20 cellular contexts compared by ENCODE assay signal in genomic region chr21:17789085-17789484, GRCh38. TPM values are rescaled to one million over a fixed set of nuclear protein-coding genes. Genes with fewer than 3 reads are reported as not detected.
DNase-seq lines count a peak whose midpoint lies in the region; ATAC-seq and TF ChIP-seq lines count a peak whose summit lies in the region.
"Had no signal": no experiment of that assay in that cellular context is flagged by ENCODE, and none has a peak within 500 bp of the region (broad histone marks: within the 10 kb centered on the region; RNA-seq: fewer than 3 reads in every experiment).

No MANE protein-coding gene starts in this region.

- no peak for TF ChIP-seq POLR2A in breast epithelium (IDR thresholded peaks at IDR 0.05)

- H3K9ac ChIP-seq in KMS-11 = peak overlapping the region; percentile 31; the same call in 1 of the 2 replicates

- no peak overlapping the region for H3K4me3 ChIP-seq in KMS-11 (IDR thresholded peaks at IDR 0.05; ENCODE audit: insufficient read depth, low read depth, low read length)
- H3K4me3 ChIP-seq in breast epithelium = no peak overlapping the region
- no peak overlapping the region for H3K4me3 ChIP-seq in dorsolateral prefrontal cortex
- H3K4me3 ChIP-seq: A549, left ventricle myocardium inferior, thyroid gland had no signal

- no peak for TF ChIP-seq CTCF in KMS-11 (conservative IDR thresholded peaks at IDR 0.05; ENCODE audit: low read depth, low read length)
- TF ChIP-seq CTCF in breast epithelium (IDR thresholded peaks at IDR 0.05) = no peak
- no peak for TF ChIP-seq CTCF in dorsolateral prefrontal cortex (IDR thresholded peaks at IDR 0.05 in 54 of 56, conservative IDR thresholded peaks at IDR 0.05 in 2 of 56; ENCODE audit: low read depth in 1 of 56, partially characterized antibody in 56 of 56)

- H4K20me1 ChIP-seq in KMS-11 (ENCODE audit: insufficient read depth) = no peaks in the 10 kb centered on the region

- H3K9me3 Mint-ChIP-seq in activated CD8-positive, alpha-beta memory T cell treated with anti-CD3 and anti-CD28 coated beads, Interleukin-2, amount 10 ng/mL, durations not matched to agents 7 days and 5 days (ENCODE audit: low read depth) = no peaks in the 10 kb centered on the region
- H3K9me3 Mint-ChIP-seq in activated CD8-positive, alpha-beta T cell treated with anti-CD3 and anti-CD28 coated beads, Interleukin-2, amount 10 ng/mL, durations not matched to agents 7 days and 5 days (ENCODE audit: insufficient read depth) = peaks cover 4% of the 10 kb centered on the region
- peaks cover 6% of the 10 kb centered on the region for H3K9me3 Mint-ChIP-seq in natural killer cell treated with Interleukin-12 subunit alpha and Interleukin-12 subunit beta and Interleukin-15 and Interleukin-18, amount 100 ng/mL, for 72 hours

- H3K36me3 ChIP-seq in KMS-11 (ENCODE audit: insufficient read depth) (no peaks in the 10 kb centered on the region), breast epithelium (no peaks in the 10 kb centered on the region)

- H3K4me1 ChIP-seq in KMS-11 (ENCODE audit: low read depth, poor library complexity, severe bottlenecking) = peaks cover 98% of the 10 kb centered on the region
- no peaks in the 10 kb centered on the region for H3K4me1 ChIP-seq in breast epithelium
- H3K4me1 ChIP-seq: A549, thyroid gland had no signal

- no peak overlapping the region for H2AFZ ChIP-seq in KMS-11 (ENCODE audit: low read depth)

- peaks cover 64% of the 10 kb centered on the region for H3K36me3 Mint-ChIP-seq in activated CD8-positive, alpha-beta memory T cell treated with anti-CD3 and anti-CD28 coated beads, Interleukin-2, amount 10 ng/mL, durations not matched to agents 7 days and 5 days
- H3K36me3 Mint-ChIP-seq in activated CD8-positive, alpha-beta T cell treated with anti-CD3 and anti-CD28 coated beads, Interleukin-2, amount 10 ng/mL, durations not matched to agents 7 days and 5 days (ENCODE audit: low read depth) = peaks cover 77% of the 10 kb centered on the region
- peaks cover 38% of the 10 kb centered on the region for H3K36me3 Mint-ChIP-seq in natural killer cell treated with Interleukin-12 subunit alpha and Interleukin-12 subunit beta and Interleukin-15 and Interleukin-18, amount 100 ng/mL, for 72 hours

- H3K27me3 Mint-ChIP-seq in activated CD8-positive, alpha-beta memory T cell treated with anti-CD3 and anti-CD28 coated beads, Interleukin-2, amount 10 ng/mL, durations not matched to agents 7 days and 5 days = no peaks in the 10 kb centered on the region
- no peaks in the 10 kb centered on the region for H3K27me3 Mint-ChIP-seq in activated CD8-positive, alpha-beta T cell treated with anti-CD3 and anti-CD28 coated beads, Interleukin-2, amount 10 ng/mL, durations not matched to agents 7 days and 5 days (ENCODE audit: low read depth)
- no peaks in the 10 kb centered on the region for H3K27me3 Mint-ChIP-seq in natural killer cell treated with Interleukin-12 subunit alpha and Interleukin-12 subunit beta and Interleukin-15 and Interleukin-18, amount 100 ng/mL, for 72 hours

- peak overlapping the region; percentile 72 for H3K4me3 Mint-ChIP-seq in activated CD8-positive, alpha-beta memory T cell treated with anti-CD3 and anti-CD28 coated beads, Interleukin-2, amount 10 ng/mL, durations not matched to agents 7 days and 5 days
- peak overlapping the region; percentile 51 for H3K4me3 Mint-ChIP-seq in activated CD8-positive, alpha-beta T cell treated with anti-CD3 and anti-CD28 coated beads, Interleukin-2, amount 10 ng/mL, durations not matched to agents 7 days and 5 days
- H3K4me3 Mint-ChIP-seq in natural killer cell treated with Interleukin-12 subunit alpha and Interleukin-12 subunit beta and Interleukin-15 and Interleukin-18, amount 100 ng/mL, for 72 hours = peak overlapping the region; percentile 87

- H3K27ac ChIP-seq in KMS-11 (peak overlapping the region; percentile 53), breast epithelium (no peak overlapping the region), dorsolateral prefrontal cortex (no peak overlapping the region)
- H3K27ac ChIP-seq: A549, C4-2B, left ventricle myocardium inferior, neutrophil, thyroid gland had no signal

- H3K4me2 ChIP-seq in KMS-11 = peak overlapping the region; percentile 52
- H3K4me2 ChIP-seq: A549 had no signal

- POLR2A ChIA-PET in activated CD8-positive, alpha-beta T cell treated with anti-CD3 and anti-CD28 coated beads, Interleukin-2, amount 10 ng/mL, durations not matched to agents 7 days and 5 days (lab: Charles Lee) = interaction anchor here (1.0 kb wide), 2 partner anchors 29 to 31 kb away, joined by 5 read pairs; partner anchors contain the start of gene C21orf91
- POLR2A ChIA-PET in HEK293T (lab: Yijun Ruan, JAX) = no interaction called here

- H3K27ac Mint-ChIP-seq in activated CD8-positive, alpha-beta memory T cell treated with anti-CD3 and anti-CD28 coated beads, Interleukin-2, amount 10 ng/mL, durations not matched to agents 7 days and 5 days = peak overlapping the region; percentile 94
- peak overlapping the region; percentile 91 for H3K27ac Mint-ChIP-seq in activated CD8-positive, alpha-beta T cell treated with anti-CD3 and anti-CD28 coated beads, Interleukin-2, amount 10 ng/mL, durations not matched to agents 7 days and 5 days
- peak overlapping the region; percentile 88 to 98 for H3K27ac Mint-ChIP-seq in natural killer cell treated with Interleukin-12 subunit alpha and Interleukin-12 subunit beta and Interleukin-15 and Interleukin-18, amount 100 ng/mL, for 72 hours

- H3K79me2 ChIP-seq in KMS-11 (ENCODE audit: insufficient read depth, low read depth) = no peaks in the 10 kb centered on the region

- ATAC-seq in activated CD8-positive, alpha-beta memory T cell treated with anti-CD3 and anti-CD28 coated beads, Interleukin-2, amount 10 ng/mL, durations not matched to agents 7 days and 5 days = no peak
- ATAC-seq in activated CD8-positive, alpha-beta T cell treated with anti-CD3 and anti-CD28 coated beads, Interleukin-2, amount 10 ng/mL, durations not matched to agents 7 days and 5 days = no peak
- ATAC-seq in natural killer cell treated with Interleukin-12 subunit alpha and Interleukin-12 subunit beta and Interleukin-15 and Interleukin-18, amount 100 ng/mL, for 72 hours = no peak
- ATAC-seq: A549, HepG2, Right ventricle myocardium inferior had no signal

- H3K9me3 ChIP-seq in breast epithelium = no peaks in the 10 kb centered on the region
- H3K9me3 ChIP-seq: A549, left ventricle myocardium inferior, neutrophil, thyroid gland had no signal

- CTCF ChIA-PET in activated CD8-positive, alpha-beta memory T cell treated with anti-CD3 and anti-CD28 coated beads, Interleukin-2, amount 10 ng/mL, durations not matched to agents 7 days and 5 days (lab: Charles Lee) = interaction anchor here (1.3 to 1.4 kb wide), 2 partner anchors 19 to 29 kb away, joined by 3 read pairs; no protein-coding TSS in a partner anchor
- CTCF ChIA-PET in activated CD8-positive, alpha-beta T cell treated with anti-CD3 and anti-CD28 coated beads, Interleukin-2, amount 10 ng/mL, durations not matched to agents 7 days and 5 days (lab: Charles Lee) = interaction anchor here (0.7 to 0.8 kb wide), 2 partner anchors 29 to 137 kb away, joined by 4 read pairs; no protein-coding TSS in a partner anchor
- CTCF ChIA-PET in HEK293T (lab: Yijun Ruan, JAX) = no interaction called here

- DNase-seq in activated CD8-positive, alpha-beta memory T cell treated with anti-CD3 and anti-CD28 coated beads, Interleukin-2, amount 10 ng/mL, durations not matched to agents 7 days and 5 days = no peak
- DNase-seq in activated CD8-positive, alpha-beta memory T cell treated with anti-CD3 and anti-CD28 coated beads for 24 hours = no peak
- DNase-seq in activated CD8-positive, alpha-beta T cell treated with anti-CD3 and anti-CD28 coated beads, Interleukin-2, amount 10 ng/mL, durations not matched to agents 7 days and 5 days = no peak
- no peak for DNase-seq in natural killer cell treated with Interleukin-12 subunit alpha and Interleukin-12 subunit beta and Interleukin-15 and Interleukin-18, amount 100 ng/mL, for 72 hours (ENCODE audit: low spot score)
- DNase-seq in HEK293T (ENCODE audit: extremely low spot score) (no peak), breast epithelium (ENCODE audit: low spot score in 2 of 2) (no peak), dorsolateral prefrontal cortex (no peak)
- DNase-seq: cerebellar nuclear complex; effector CD8-positive, alpha-beta T cell; left ventricle myocardium inferior; NCI-H2081 treated with DMSO at 0.1 percent for 48 hours; NCI-H524; stimulated activated CD4-positive, alpha-beta T cell treated with anti-CD3 and anti-CD28 coated beads, Interleukin-12 subunit alpha, Interleukin-12 subunit beta, amount 100 ng/mL, for 4 hours; thyroid gland had no signal

- no peaks in the 10 kb centered on the region for H3K27me3 ChIP-seq in KMS-11 (ENCODE audit: insufficient read depth, low read depth)
- H3K27me3 ChIP-seq in breast epithelium = no peaks in the 10 kb centered on the region
- no peaks in the 10 kb centered on the region for H3K27me3 ChIP-seq in dorsolateral prefrontal cortex
- H3K27me3 ChIP-seq: neutrophil, thyroid gland had no signal

- intact Hi-C loops in breast epithelium (cut with DNase I; ENCODE audit: low total_unique reads) (no loop called here), dorsolateral prefrontal cortex (cut with DNase I) (no loop called here)

- peaks cover 83% of the 10 kb centered on the region for H3K4me1 Mint-ChIP-seq in activated CD8-positive, alpha-beta memory T cell treated with anti-CD3 and anti-CD28 coated beads, Interleukin-2, amount 10 ng/mL, durations not matched to agents 7 days and 5 days
- peaks cover 90% of the 10 kb centered on the region for H3K4me1 Mint-ChIP-seq in activated CD8-positive, alpha-beta T cell treated with anti-CD3 and anti-CD28 coated beads, Interleukin-2, amount 10 ng/mL, durations not matched to agents 7 days and 5 days (ENCODE audit: low read depth)
- H3K4me1 Mint-ChIP-seq in natural killer cell treated with Interleukin-12 subunit alpha and Interleukin-12 subunit beta and Interleukin-15 and Interleukin-18, amount 100 ng/mL, for 72 hours (ENCODE audit: low read depth in 2 of 2) = peaks cover 61 to 79% of the 10 kb centered on the region in 2 donors

TF ChIP-seq in HEK293T, 16 proteins besides CTCF, POLR2A, EP300 and RAD21:
- no peak for TF ChIP-seq HDGF (IDR thresholded peaks at IDR 0.05; ENCODE audit: borderline replicate concordance)
- TF ChIP-seq SP1 (IDR thresholded peaks at IDR 0.05) = no peak
- no peak for TF ChIP-seq FOXM1 (IDR thresholded peaks at IDR 0.05; ENCODE audit: borderline replicate concordance)
- no peak for TF ChIP-seq NFRKB (IDR thresholded peaks at IDR 0.05)

RNA-seq across cellular contexts. Expression of gene C21orf91, which starts 30.1 kb away (rescaled TPM):
- 10 to 100 TPM; 63.6 to 88.7 TPM for total RNA-seq in activated CD8-positive, alpha-beta memory T cell treated with anti-CD3 and anti-CD28 coated beads, Interleukin-2, amount 10 ng/mL, durations not matched to agents 7 days and 5 days
- 10 to 100 TPM; 51.8 to 57.9 TPM for total RNA-seq in activated CD8-positive, alpha-beta T cell treated with anti-CD3 and anti-CD28 coated beads, Interleukin-2, amount 10 ng/mL, durations not matched to agents 7 days and 5 days
- total RNA-seq in natural killer cell treated with Interleukin-12 subunit alpha and Interleukin-12 subunit beta and Interleukin-15 and Interleukin-18, amount 100 ng/mL, for 72 hours = 100 to 1,000 TPM in 1 of 2 donors, 10 to 100 TPM in 1; 61.0 to 101 TPM
- total RNA-seq in breast epithelium = 10 to 100 TPM in 1 of 3 donors, 1 to 10 TPM in 2; 7.5 to 14.8 (median 9.8) TPM
- total RNA-seq in dorsolateral prefrontal cortex = 100 to 1,000 TPM in 1 of 120 experiments, 10 to 100 TPM in 111, 1 to 10 TPM in 8; 7.1 to 113 (median 28.7) TPM
